12 cellular contexts compared by ENCODE assay signal in the genomic region with DNA sequence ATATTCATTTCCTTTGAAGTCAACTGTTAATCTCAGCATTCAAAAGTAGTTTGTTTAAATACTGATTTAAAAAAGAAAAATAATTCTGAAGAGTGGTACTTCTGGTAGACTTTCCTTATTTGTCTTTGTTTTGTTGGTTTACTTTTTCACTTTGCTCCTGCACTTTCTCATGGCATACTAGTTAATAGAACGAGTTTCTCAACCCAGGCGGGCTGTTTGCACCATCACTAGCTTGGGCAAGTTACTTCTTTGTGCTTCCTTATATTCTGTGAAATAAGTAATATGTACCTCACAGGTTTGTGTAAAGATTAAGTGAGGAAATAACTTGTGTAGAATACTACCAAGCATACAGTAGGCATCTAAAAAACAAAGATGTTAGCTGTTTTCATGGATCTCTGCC.
"Had no signal": no experiment of that assay in that cellular context is flagged by ENCODE, and none has a peak within 500 bp of the region (broad histone marks: within the 10 kb centered on the region; RNA-seq: fewer than 3 reads in every experiment).

No MANE protein-coding gene starts in this region.

- H3K4me1 ChIP-seq: thyroid gland had no signal

- H3K9me3 ChIP-seq: mucosa of descending colon, thyroid gland had no signal

- DNase-seq: activated CD4-positive, alpha-beta memory T cell treated with anti-CD3 and anti-CD28 coated beads, Interleukin-2, amount 10 ng/mL, durations not matched to agents 7 days and 5 days; activated CD8-positive, alpha-beta memory T cell treated with anti-CD3 and anti-CD28 coated beads, Interleukin-2, amount 50 U/mL, for 48 hours; activated naive CD8-positive, alpha-beta T cell treated with anti-CD3 and anti-CD28 coated beads, Interleukin-2, amount 10 ng/mL, durations not matched to agents 7 days and 5 days; aorta; foreskin melanocyte; head of caudate nucleus; mucosa of descending colon; T1000; thyroid gland had no signal

- H3K4me3 ChIP-seq: mucosa of descending colon, thyroid gland had no signal

- FAIRE-seq: endometrium, islet of Langerhans had no signal

- H3K36me3 ChIP-seq: thyroid gland had no signal

- ATAC-seq: mucosa of descending colon; natural killer cell treated with Interleukin-12 subunit alpha and Interleukin-12 subunit beta and Interleukin-15 and Interleukin-18, amount 100 ng/mL, for 72 hours had no signal

- H3K27me3 ChIP-seq: thyroid gland had no signal
